In genomic region chr17:61538480-61538879, GRCh38 we compare ENCODE assay signal across 30 cellular contexts. TPM values are rescaled to one million over a fixed set of nuclear protein-coding genes. Genes with fewer than 3 reads are reported as not detected.
"Had no signal": no experiment of that assay in that cellular context is flagged by ENCODE, and none has a peak within 500 bp of the region (broad histone marks: within the 10 kb centered on the region; RNA-seq: fewer than 3 reads in every experiment).

No MANE protein-coding gene starts in this region.

- H3K4me1 ChIP-seq: gastrocnemius medialis, left lung, psoas muscle, tibial nerve, upper lobe of left lung had no signal

- DNase-seq: cortex of kidney; foreskin fibroblast; gastrocnemius medialis; head of caudate nucleus; left cardiac atrium; left lung; naive thymus-derived CD8-positive, alpha-beta T cell; nephron progenitor cell; nucleus accumbens; ovary; posterior cingulate gyrus; psoas muscle; right cardiac atrium; stimulated activated CD4-positive, alpha-beta T cell treated with anti-CD3 and anti-CD28 coated beads, Interleukin-15, amount 100 ng/mL, for 24 hours; stimulated activated CD4-positive, alpha-beta T cell treated with anti-CD3 and anti-CD28 coated beads, Interleukin-2, amount 100 ng/mL, for 48 hours; stimulated activated naive B cell treated with anti-CD40 and anti-IgM and Interleukin-4, amounts not matched to agents 10 μg/mL and 1 μg/mL and 100 μg/mL, for 72 hours; upper lobe of left lung had no signal

- FAIRE-seq: islet of Langerhans, urothelium cell line had no signal

- H3K36me3 ChIP-seq: gastrocnemius medialis, left lung, ovary, thoracic aorta, tibial nerve, upper lobe of left lung had no signal

- H3K4me3 ChIP-seq: gastrocnemius medialis, left lung, ovary, psoas muscle, skin epidermis, thoracic aorta, tibial nerve, upper lobe of left lung had no signal

- H3K27me3 ChIP-seq: gastrocnemius medialis, left lung, ovary, tibial nerve, upper lobe of left lung had no signal

- H3K27ac ChIP-seq: gastrocnemius medialis, left lung, ovary, psoas muscle, skin epidermis, thoracic aorta, tibial nerve, upper lobe of left lung had no signal

- H3K9me3 ChIP-seq: gastrocnemius medialis, ovary had no signal

RNA-seq across cellular contexts. Expression of gene NACA2, which starts 52.5 kb away (rescaled TPM):
- total RNA-seq: dermis microvascular lymphatic vessel endothelial cell; gastrocnemius medialis; glomerular endothelial cell; kidney epithelial cell; left cardiac atrium; left lung; lower leg skin; lung microvascular endothelial cell; mesenteric fat pad; myocyte; naive thymus-derived CD8-positive, alpha-beta T cell; ovary; psoas muscle; renal cortical epithelial cell; right cardiac atrium; thoracic aorta; tibial nerve; upper lobe of left lung had no signal
- polyA plus RNA-seq: naive thymus-derived CD8-positive, alpha-beta T cell; ovary; right cardiac atrium had no signal
